In the genomic region with DNA sequence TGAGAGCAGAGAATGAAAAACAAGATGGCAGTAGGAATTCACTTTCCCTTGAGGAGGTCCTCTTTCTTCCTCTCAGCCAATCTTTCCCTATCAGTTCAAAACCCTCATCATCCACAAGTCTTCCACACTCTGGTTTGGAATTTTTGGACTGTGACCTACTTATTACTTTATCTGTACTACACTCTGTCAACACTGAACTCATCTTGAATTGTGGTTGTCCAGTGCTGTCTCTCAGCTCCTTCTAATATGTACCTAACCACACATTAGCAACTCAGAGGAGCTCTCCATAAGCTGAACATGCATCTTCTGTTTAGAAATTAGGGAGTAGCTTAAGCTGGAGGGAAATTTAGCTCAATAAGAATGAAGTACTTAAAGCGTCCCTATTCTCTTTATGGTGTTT, we compare ENCODE assay signal across 17 cellular contexts. TPM values are rescaled to one million over a fixed set of nuclear protein-coding genes. Genes with fewer than 3 reads are reported as not detected.
A peak's percentile ranks its signal among the peaks of the same experiment; 100 is the strongest.
DNase-seq lines count a peak whose midpoint lies in the region; ATAC-seq and TF ChIP-seq lines count a peak whose summit lies in the region.
"Had no signal": no experiment of that assay in that cellular context is flagged by ENCODE, and none has a peak within 500 bp of the region (broad histone marks: within the 10 kb centered on the region; RNA-seq: fewer than 3 reads in every experiment).

No MANE protein-coding gene starts in this region.

- TF ChIP-seq CTCF in natural killer cell (IDR thresholded peaks at IDR 0.05): no peak

- H3K27me3 Mint-ChIP-seq in natural killer cell (ENCODE audit: low read depth in 2 of 2): no peaks in the 10 kb centered on the region
- no peaks in the 10 kb centered on the region for H3K27me3 Mint-ChIP-seq in natural killer cell treated with Interleukin-12 subunit alpha and Interleukin-12 subunit beta and Interleukin-15 and Interleukin-18, amount 100 ng/mL, for 72 hours
- H3K27me3 Mint-ChIP-seq in effector memory CD8-positive, alpha-beta T cell: no peaks in the 10 kb centered on the region

- ATAC-seq in natural killer cell: peak in 2 of 3 donors; percentile 14 to 28
- no peak for ATAC-seq in natural killer cell treated with Interleukin-12 subunit alpha and Interleukin-12 subunit beta and Interleukin-15 and Interleukin-18, amount 100 ng/mL, for 72 hours
- peak; percentile 16 for ATAC-seq in effector memory CD8-positive, alpha-beta T cell (replicated peaks)
- ATAC-seq: gastrocnemius medialis, HCT116, sciatic nerve, SK-N-SH treated with all-trans-retinoic acid at 6 μM for 48 hours had no signal

- H3K9me3 Mint-ChIP-seq in natural killer cell: no peaks in the 10 kb centered on the region
- no peaks in the 10 kb centered on the region for H3K9me3 Mint-ChIP-seq in natural killer cell treated with Interleukin-12 subunit alpha and Interleukin-12 subunit beta and Interleukin-15 and Interleukin-18, amount 100 ng/mL, for 72 hours
- H3K9me3 Mint-ChIP-seq in effector memory CD8-positive, alpha-beta T cell: no peaks in the 10 kb centered on the region

- no peaks in the 10 kb centered on the region for H3K36me3 Mint-ChIP-seq in natural killer cell
- H3K36me3 Mint-ChIP-seq in natural killer cell treated with Interleukin-12 subunit alpha and Interleukin-12 subunit beta and Interleukin-15 and Interleukin-18, amount 100 ng/mL, for 72 hours: peaks cover 5% of the 10 kb centered on the region
- H3K36me3 Mint-ChIP-seq in effector memory CD8-positive, alpha-beta T cell (ENCODE audit: insufficient read depth): peaks cover 71% of the 10 kb centered on the region

- intact Hi-C loops in natural killer cell (cut with micrococcal nuclease): no loop called here

- H3K4me3 Mint-ChIP-seq in natural killer cell: peak overlapping the region; percentile 0
- no peak overlapping the region for H3K4me3 Mint-ChIP-seq in natural killer cell treated with Interleukin-12 subunit alpha and Interleukin-12 subunit beta and Interleukin-15 and Interleukin-18, amount 100 ng/mL, for 72 hours
- H3K4me3 Mint-ChIP-seq in effector memory CD8-positive, alpha-beta T cell: peak overlapping the region in 1 of 2 donors; percentile 16

- H3K4me1 Mint-ChIP-seq in natural killer cell: peaks cover 52 to 65% of the 10 kb centered on the region in 2 donors
- peaks cover 21 to 31% of the 10 kb centered on the region in 2 donors for H3K4me1 Mint-ChIP-seq in natural killer cell treated with Interleukin-12 subunit alpha and Interleukin-12 subunit beta and Interleukin-15 and Interleukin-18, amount 100 ng/mL, for 72 hours (ENCODE audit: low read depth in 2 of 2)
- peaks cover 34 to 61% of the 10 kb centered on the region in 2 donors for H3K4me1 Mint-ChIP-seq in effector memory CD8-positive, alpha-beta T cell (ENCODE audit: low read depth in 2 of 2)

- DNase-seq in natural killer cell (no peak), Kasumi-1 (lab: John Stamatoyannopoulos, UW) (peak; percentile 21 to 29), HT-29 (ENCODE audit: low spot score) (no peak), islet precursor cell (no peak), GM19238 (ENCODE audit: insufficient read length, low spot score) (no peak)
- no peak for DNase-seq in natural killer cell treated with Interleukin-12 subunit alpha and Interleukin-12 subunit beta and Interleukin-15 and Interleukin-18, amount 100 ng/mL, for 72 hours (ENCODE audit: low spot score)
- no peak for DNase-seq in effector memory CD8-positive, alpha-beta T cell
- DNase-seq: Calu3; effector memory CD4-positive, alpha-beta T cell; gastrocnemius medialis; kidney; NCI-H510A; ovary; stimulated activated CD4-positive, alpha-beta T cell treated with anti-CD3 and anti-CD28 coated beads, Interleukin-15, amount 100 ng/mL, for 24 hours had no signal

- H3K27ac Mint-ChIP-seq in natural killer cell: peak overlapping the region; percentile 64 to 84
- no peak overlapping the region for H3K27ac Mint-ChIP-seq in natural killer cell treated with Interleukin-12 subunit alpha and Interleukin-12 subunit beta and Interleukin-15 and Interleukin-18, amount 100 ng/mL, for 72 hours
- H3K27ac Mint-ChIP-seq in effector memory CD8-positive, alpha-beta T cell: peak overlapping the region; percentile 3 to 74

RNA-seq across cellular contexts. Expression of gene SLC38A1, which starts 34.9 kb away (rescaled TPM):
- total RNA-seq in natural killer cell: 100 to 1,000 TPM; 295 to 385 (median 354) TPM
- 100 to 1,000 TPM; 142 to 169 TPM for total RNA-seq in natural killer cell treated with Interleukin-12 subunit alpha and Interleukin-12 subunit beta and Interleukin-15 and Interleukin-18, amount 100 ng/mL, for 72 hours
- 57.1 and 58.6 TPM in 2 replicates for total RNA-seq in HT-29 (2014; rRNA removed; shearing (Covaris generic))

Comparison
In these comparisons a context has a peak if more than half of its experiments do, and no peak if none do; other contexts are left out.
1. ATAC-seq: peak in natural killer cell (2 of 3) and effector memory CD8-positive, alpha-beta T cell (single experiment); none in natural killer cell treated with Interleukin-12 subunit alpha and Interleukin-12 subunit beta and Interleukin-15 and Interleukin-18, amount 100 ng/mL, for 72 hours (0 of 2).
2. H3K27ac Mint-ChIP-seq: peak in natural killer cell (2 of 2) and effector memory CD8-positive, alpha-beta T cell (2 of 2); none in natural killer cell treated with Interleukin-12 subunit alpha and Interleukin-12 subunit beta and Interleukin-15 and Interleukin-18, amount 100 ng/mL, for 72 hours (0 of 2).
3. DNase-seq: peak in Kasumi-1 (2 of 2); none in natural killer cell (single experiment), natural killer cell treated with Interleukin-12 subunit alpha and Interleukin-12 subunit beta and Interleukin-15 and Interleukin-18, amount 100 ng/mL, for 72 hours (single experiment), effector memory CD8-positive, alpha-beta T cell (0 of 3), HT-29 (single experiment), islet precursor cell (single experiment) and GM19238 (single experiment).